19 cellular contexts compared by ENCODE assay signal in genomic region chr2:23419171-23420090, GRCh38. TPM values are rescaled to one million over a fixed set of nuclear protein-coding genes. Genes with fewer than 3 reads are reported as not detected.
DNase-seq lines count a peak whose midpoint lies in the region; ATAC-seq and TF ChIP-seq lines count a peak whose summit lies in the region.
"Had no signal": no experiment of that assay in that cellular context is flagged by ENCODE, and none has a peak within 500 bp of the region (broad histone marks: within the 10 kb centered on the region; RNA-seq: fewer than 3 reads in every experiment).

No MANE protein-coding gene starts in this region.

- H3K4me1 Mint-ChIP-seq in neural progenitor cell, result peaks cover 40% of the 10 kb centered on the region
- H3K4me1 Mint-ChIP-seq: activated CD4-positive, alpha-beta T cell treated with anti-CD3 and anti-CD28 coated beads for 36 hours had no signal

- intact Hi-C loops in sigmoid colon (cut with DNase I) (no loop called here), PC-9 (cut with micrococcal nuclease; ENCODE audit: unreplicated experiment) (no loop called here)

- H3K4me2 ChIP-seq in neural progenitor cell, result no peak overlapping the region
- no peak overlapping the region for H3K4me2 ChIP-seq in PC-9

- H3K27ac ChIP-seq in sigmoid colon (peak overlapping the region; percentile 59 to 80 (median 70)), neural progenitor cell (no peak overlapping the region), PC-9 (no peak overlapping the region)

- no peak overlapping the region for H2AFZ ChIP-seq in neural progenitor cell (replicated peaks)
- H2AFZ ChIP-seq in PC-9, result no peak overlapping the region

- H3K79me2 ChIP-seq in neural progenitor cell (ENCODE audit: low read depth) (no peaks in the 10 kb centered on the region), PC-9 (ENCODE audit: low read depth) (no peaks in the 10 kb centered on the region)

- TF ChIP-seq CTCF in AG10803 (conservative IDR thresholded peaks at IDR 0.05; ENCODE audit: low read length) (no peak), sigmoid colon (IDR thresholded peaks at IDR 0.05) (no peak), neural progenitor cell (IDR thresholded peaks at IDR 0.05) (no peak), PC-9 (conservative IDR thresholded peaks at IDR 0.05) (no peak)

- H3K36me3 ChIP-seq in sigmoid colon, result no peaks in the 10 kb centered on the region
- no peaks in the 10 kb centered on the region for H3K36me3 ChIP-seq in neural progenitor cell
- H3K36me3 ChIP-seq in PC-9 (ENCODE audit: low read depth), result no peaks in the 10 kb centered on the region

- TF ChIP-seq EP300 in sigmoid colon (IDR thresholded peaks at IDR 0.05), result no peak

- no peak overlapping the region for H3K9ac ChIP-seq in neural progenitor cell

- no peaks in the 10 kb centered on the region for H3K9me3 Mint-ChIP-seq in neural progenitor cell
- H3K9me3 Mint-ChIP-seq: activated T-cell treated with anti-CD3 and anti-CD28 coated beads, Interleukin-2, amount 50 U/mL, for 24 hours; naive thymus-derived CD8-positive, alpha-beta T cell had no signal

- H3F3A ChIP-seq in neural progenitor cell (ENCODE audit: low read depth) (peaks cover 20% of the 10 kb centered on the region), PC-9 (ENCODE audit: insufficient read depth, low read depth) (no peaks in the 10 kb centered on the region; the same call in 1 of the 2 replicates)

- peaks cover 4% of the 10 kb centered on the region for H3K36me3 Mint-ChIP-seq in neural progenitor cell
- H3K36me3 Mint-ChIP-seq: naive thymus-derived CD8-positive, alpha-beta T cell had no signal

- no TSS peak for BruUV-seq in PC-9 (replicated peaks; lab: Mats Ljungman, UMichigan)

- TF ChIP-seq POLR2A in sigmoid colon (IDR thresholded peaks at IDR 0.05), result no peak

- no peaks in the 10 kb centered on the region for H3K27me3 Mint-ChIP-seq in neural progenitor cell (ENCODE audit: insufficient read depth, low read depth)
- H3K27me3 Mint-ChIP-seq: activated CD4-positive, alpha-beta T cell treated with anti-CD3 and anti-CD28 coated beads for 36 hours; activated T-cell treated with anti-CD3 and anti-CD28 coated beads, Interleukin-2, amount 50 U/mL, for 24 hours had no signal

- CTCF ChIA-PET in PC-9 (lab: Charles Lee), result no interaction called here

- DNase-seq in AG10803 (ENCODE audit: low read depth) (peak; percentile 29), left lobe of liver (ENCODE audit: low spot score) (peak; percentile 31), sigmoid colon (no peak), DMS153 treated with DMSO at 0.1 percent for 48 hours (lab: John Stamatoyannopoulos, UW; ENCODE audit: unreplicated experiment) (no peak), neural progenitor cell (ENCODE audit: low spot score) (no peak), PC-9 (no peak)
- DNase-seq in activated CD8-positive, alpha-beta memory T cell treated with anti-CD3 and anti-CD28 coated beads, Interleukin-2, amount 50 U/mL, for 48 hours, result peak; percentile 20
- DNase-seq in stimulated activated CD4-positive, alpha-beta T cell treated with anti-CD3 and anti-CD28 coated beads, Interleukin-2, amount 100 ng/mL, for 48 hours, result no peak
- DNase-seq: activated CD4-positive, alpha-beta T cell treated with anti-CD3 and anti-CD28 coated beads for 36 hours; activated T-cell treated with anti-CD3 and anti-CD28 coated beads, Interleukin-2, amount 50 U/mL, for 24 hours; amygdala; cortex of kidney; DMS153; foreskin melanocyte; Kasumi-1; naive thymus-derived CD8-positive, alpha-beta T cell; NCI-H1930; NCI-H526 treated with DMSO at 0.1 percent for 48 hours; substantia nigra had no signal

- no peak overlapping the region for H3K27ac Mint-ChIP-seq in neural progenitor cell
- H3K27ac Mint-ChIP-seq: activated CD4-positive, alpha-beta T cell treated with anti-CD3 and anti-CD28 coated beads for 36 hours; activated T-cell treated with anti-CD3 and anti-CD28 coated beads, Interleukin-2, amount 50 U/mL, for 24 hours had no signal

- H4K20me1 ChIP-seq in neural progenitor cell (ENCODE audit: low read depth) (no peaks in the 10 kb centered on the region), PC-9 (ENCODE audit: insufficient read depth) (peaks cover 3% of the 10 kb centered on the region; the same call in 1 of the 2 replicates)

- 84 to 90% methylated on average over 25 of the region's 25 CpGs for WGBS in sigmoid colon, 2 donors

- H3K9me3 ChIP-seq in sigmoid colon (no peaks in the 10 kb centered on the region), neural progenitor cell (ENCODE audit: low read depth) (no peaks in the 10 kb centered on the region), PC-9 (ENCODE audit: insufficient read depth, low read depth) (no peaks in the 10 kb centered on the region)

- H3K4me1 ChIP-seq in sigmoid colon, result peaks cover 0 to 84% (median 60%) of the 10 kb centered on the region in 4 donors
- peaks cover 23% of the 10 kb centered on the region for H3K4me1 ChIP-seq in neural progenitor cell
- no peaks in the 10 kb centered on the region for H3K4me1 ChIP-seq in PC-9 (replicated peaks; ENCODE audit: insufficient read depth)

- H3K4me3 Mint-ChIP-seq in neural progenitor cell, result no peak overlapping the region
- H3K4me3 Mint-ChIP-seq: activated CD4-positive, alpha-beta T cell treated with anti-CD3 and anti-CD28 coated beads for 36 hours; activated T-cell treated with anti-CD3 and anti-CD28 coated beads, Interleukin-2, amount 50 U/mL, for 24 hours; naive thymus-derived CD8-positive, alpha-beta T cell had no signal

- H3K9me2 ChIP-seq in PC-9 (ENCODE audit: insufficient read depth), result no peaks in the 10 kb centered on the region

- H3K4me3 ChIP-seq in AG10803 (ENCODE audit: low read length) (no peak overlapping the region), sigmoid colon (no peak overlapping the region), neural progenitor cell (no peak overlapping the region), PC-9 (no peak overlapping the region)

- POLR2A ChIA-PET in PC-9 (lab: Charles Lee; ENCODE audit: unreplicated experiment), result no interaction called here

- ATAC-seq in left lobe of liver, result peak; percentile 20
- ATAC-seq: activated CD4-positive, alpha-beta T cell treated with anti-CD3 and anti-CD28 coated beads for 36 hours; naive thymus-derived CD8-positive, alpha-beta T cell had no signal

- H3K27me3 ChIP-seq in sigmoid colon (no peaks in the 10 kb centered on the region), neural progenitor cell (no peaks in the 10 kb centered on the region), PC-9 (ENCODE audit: insufficient read depth, low read depth) (no peaks in the 10 kb centered on the region)

RNA-seq across cellular contexts. Expression of gene KLHL29, which starts 34.5 kb away (rescaled TPM):
- 2.3 TPM for total RNA-seq in left lobe of liver
- total RNA-seq in sigmoid colon, result 10 to 100 TPM in 2 of 4 donors, 1 to 10 TPM in 2; 6.3 to 25.5 (median 13.9) TPM
- 1 to 10 TPM in 1 of 3 donors, under 1 TPM in 2; 0.46 to 3.8 (median 0.60) TPM for polyA plus RNA-seq in sigmoid colon
- total RNA-seq in neural progenitor cell (ENCODE audit: low replicate concordance), result 1.6 and 2.3 TPM in 2 replicates
- total RNA-seq in PC-9 (2021), result 3.1 and 3.4 TPM in 2 replicates

Comparison
In these comparisons a context has a peak if more than half of its experiments do, and no peak if none do; other contexts are left out.
1. DNase-seq: peak in AG10803 (single experiment), activated CD8-positive, alpha-beta memory T cell treated with anti-CD3 and anti-CD28 coated beads, Interleukin-2, amount 50 U/mL, for 48 hours (single experiment) and left lobe of liver (single experiment); none in sigmoid colon (single experiment), DMS153 treated with DMSO at 0.1 percent for 48 hours (single experiment), neural progenitor cell (single experiment), stimulated activated CD4-positive, alpha-beta T cell treated with anti-CD3 and anti-CD28 coated beads, Interleukin-2, amount 100 ng/mL, for 48 hours (0 of 2) and PC-9 (0 of 2).
2. H3K27ac ChIP-seq: peak in sigmoid colon (4 of 4); none in neural progenitor cell (single experiment) and PC-9 (single experiment).